ENCODE assay signal across 8 cellular contexts in the genomic region with DNA sequence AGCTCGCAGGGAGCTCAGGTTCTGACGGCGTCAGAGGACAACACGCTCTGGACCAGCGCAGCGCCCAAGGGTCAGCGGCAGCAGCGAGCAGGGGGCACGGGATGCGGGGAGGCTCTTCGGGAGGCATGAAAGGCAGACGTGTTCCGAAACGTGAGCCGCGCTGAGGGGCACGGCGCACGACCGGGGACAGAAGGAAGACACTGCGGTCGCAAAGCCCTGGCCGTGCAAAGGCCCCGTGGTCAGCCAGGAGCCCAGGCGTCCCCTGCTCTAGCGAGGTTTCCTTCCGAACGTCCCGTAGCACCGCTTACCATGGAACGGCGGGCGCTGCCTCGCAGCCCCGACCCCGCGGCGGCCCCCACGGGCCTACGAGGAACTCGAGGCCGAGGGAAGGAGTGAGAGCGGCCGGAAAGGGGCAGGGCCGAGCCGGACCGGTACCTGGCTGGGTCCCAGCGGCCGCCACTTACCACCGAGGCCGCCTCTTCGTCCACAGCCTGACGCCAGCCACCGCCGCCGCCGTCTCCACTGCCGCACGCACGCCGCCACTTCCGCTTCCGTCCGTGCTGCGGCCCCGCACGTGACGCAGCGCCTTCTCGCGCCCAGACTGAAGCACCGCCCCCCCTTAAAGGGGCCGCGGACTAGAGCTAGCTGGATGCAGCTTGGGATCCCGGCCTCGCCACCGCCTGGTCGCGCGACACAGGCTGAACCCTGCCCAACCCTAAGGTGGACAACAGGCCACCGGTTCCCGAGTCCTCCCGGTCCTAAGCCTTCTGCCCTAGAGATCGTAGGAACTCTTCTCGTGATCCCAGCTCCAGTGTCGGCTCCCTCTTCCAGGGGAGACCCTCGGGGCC.
DNase-seq lines count a peak whose midpoint lies in the region; ATAC-seq and TF ChIP-seq lines count a peak whose summit lies in the region.

No MANE protein-coding gene starts in this region.

- H3K4me3 ChIP-seq in astrocyte of the cerebellum (ENCODE audit: low read depth, low read length) (peak overlapping the region; percentile 96), retinal pigment epithelial cell (ENCODE audit: low read length) (peak overlapping the region; percentile 89)

- no peak for TF ChIP-seq CTCF in astrocyte of the cerebellum (IDR thresholded peaks at IDR 0.05; ENCODE audit: low read depth, low read length, missing control alignments)
- no peak for TF ChIP-seq CTCF in retinal pigment epithelial cell (conservative IDR thresholded peaks at IDR 0.05; ENCODE audit: low read depth, low read length)

- peak; percentile 61 to 92 for DNase-seq in NCI-H187 (lab: John Stamatoyannopoulos, UW)
- DNase-seq in T-helper 9 cell, result peak; percentile 82
- DNase-seq in astrocyte of the cerebellum (ENCODE audit: low read depth), result peak; percentile 46
- peak; percentile 87 to 90 for DNase-seq in hippocampal formation (lab: John Stamatoyannopoulos, UW)
- peak; percentile 45 for DNase-seq in retinal pigment epithelial cell (ENCODE audit: low read depth)
- no peak for DNase-seq in OCI-M2 (lab: John Stamatoyannopoulos, UW; ENCODE audit: unreplicated experiment)

- in situ Hi-C loops in astrocyte of the cerebellum (cut with HindIII; ENCODE audit: low sequenced_read_pairs), result loop anchor here (10.0 kb wide), 1 partner anchor 119 kb away; no protein-coding TSS in a partner anchor

- ATAC-seq in GM18498 (IDR thresholded peaks at IDR 0.05; ENCODE audit: unreplicated experiment) (peak; percentile 85), HG02884 (IDR thresholded peaks at IDR 0.05; ENCODE audit: unreplicated experiment) (peak; percentile 86)
